ENCODE assay signal across 1 cellular context in the genomic region with DNA sequence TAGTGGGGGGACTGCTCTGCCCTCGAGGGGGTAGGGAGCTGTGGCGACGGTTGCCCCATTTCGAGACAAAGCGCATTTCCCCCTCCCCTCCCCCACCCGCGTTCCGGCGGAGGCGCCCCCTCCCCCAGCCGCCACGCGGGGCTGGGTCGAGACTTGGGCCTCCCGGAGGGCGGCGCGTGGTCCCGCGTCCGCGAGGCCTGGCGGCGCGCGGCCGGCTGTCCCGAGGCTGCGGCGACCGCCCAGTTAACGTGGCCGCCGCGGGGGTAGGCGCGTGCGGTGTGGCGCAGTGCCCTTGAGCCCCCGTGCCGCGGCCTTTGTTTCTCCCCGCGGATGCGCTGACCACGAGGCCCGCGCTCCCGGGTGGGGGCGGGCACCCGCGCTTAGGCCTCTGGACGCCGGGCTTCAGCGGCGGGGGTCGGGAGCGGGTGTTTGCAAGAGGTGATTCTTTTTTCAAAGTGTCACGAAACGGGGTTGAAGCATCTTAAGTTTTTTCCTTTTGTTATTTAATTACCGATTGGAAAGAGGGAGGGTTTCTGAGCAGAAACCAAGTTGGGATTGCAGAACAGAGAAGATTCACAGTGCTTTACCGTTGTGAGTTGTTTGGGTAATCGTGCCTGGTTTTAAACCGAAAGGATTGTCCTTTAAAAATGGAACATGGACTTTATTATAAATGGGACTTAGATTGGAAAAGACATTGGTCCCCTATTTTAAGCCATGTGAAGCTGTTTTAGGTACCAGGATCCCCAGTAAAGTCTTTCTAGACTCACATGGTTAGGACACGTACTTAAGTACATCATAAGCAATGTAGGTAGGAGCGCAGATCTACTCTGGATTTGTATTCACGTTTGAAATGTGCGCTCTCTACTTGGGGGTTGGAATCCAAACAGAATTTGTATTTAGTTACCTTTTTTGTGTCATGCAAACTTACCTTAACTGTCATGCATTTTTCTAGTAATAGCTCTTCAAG.
TF ChIP-seq lines count a peak whose summit lies in the region.

No MANE protein-coding gene starts in this region.

TF ChIP-seq in HCT116, 20 proteins besides CTCF, POLR2A, EP300 and RAD21 (continued from another document):
- TF ChIP-seq SIN3A (IDR thresholded peaks at IDR 0.05; ENCODE audit: low read depth), result no peak; the same call in 1 of the 2 replicates
- TF ChIP-seq, protein P1, sequence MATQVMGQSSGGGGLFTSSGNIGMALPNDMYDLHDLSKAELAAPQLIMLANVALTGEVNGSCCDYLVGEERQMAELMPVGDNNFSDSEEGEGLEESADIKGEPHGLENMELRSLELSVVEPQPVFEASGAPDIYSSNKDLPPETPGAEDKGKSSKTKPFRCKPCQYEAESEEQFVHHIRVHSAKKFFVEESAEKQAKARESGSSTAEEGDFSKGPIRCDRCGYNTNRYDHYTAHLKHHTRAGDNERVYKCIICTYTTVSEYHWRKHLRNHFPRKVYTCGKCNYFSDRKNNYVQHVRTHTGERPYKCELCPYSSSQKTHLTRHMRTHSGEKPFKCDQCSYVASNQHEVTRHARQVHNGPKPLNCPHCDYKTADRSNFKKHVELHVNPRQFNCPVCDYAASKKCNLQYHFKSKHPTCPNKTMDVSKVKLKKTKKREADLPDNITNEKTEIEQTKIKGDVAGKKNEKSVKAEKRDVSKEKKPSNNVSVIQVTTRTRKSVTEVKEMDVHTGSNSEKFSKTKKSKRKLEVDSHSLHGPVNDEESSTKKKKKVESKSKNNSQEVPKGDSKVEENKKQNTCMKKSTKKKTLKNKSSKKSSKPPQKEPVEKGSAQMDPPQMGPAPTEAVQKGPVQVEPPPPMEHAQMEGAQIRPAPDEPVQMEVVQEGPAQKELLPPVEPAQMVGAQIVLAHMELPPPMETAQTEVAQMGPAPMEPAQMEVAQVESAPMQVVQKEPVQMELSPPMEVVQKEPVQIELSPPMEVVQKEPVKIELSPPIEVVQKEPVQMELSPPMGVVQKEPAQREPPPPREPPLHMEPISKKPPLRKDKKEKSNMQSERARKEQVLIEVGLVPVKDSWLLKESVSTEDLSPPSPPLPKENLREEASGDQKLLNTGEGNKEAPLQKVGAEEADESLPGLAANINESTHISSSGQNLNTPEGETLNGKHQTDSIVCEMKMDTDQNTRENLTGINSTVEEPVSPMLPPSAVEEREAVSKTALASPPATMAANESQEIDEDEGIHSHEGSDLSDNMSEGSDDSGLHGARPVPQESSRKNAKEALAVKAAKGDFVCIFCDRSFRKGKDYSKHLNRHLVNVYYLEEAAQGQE (IDR thresholded peaks at IDR 0.05; ENCODE audit: low read depth), result no peak
- TF ChIP-seq ZFX (IDR thresholded peaks at IDR 0.05), result peak; percentile 92
- no peak for TF ChIP-seq CBX3 (IDR thresholded peaks at IDR 0.05; ENCODE audit: low read depth)
- no peak for TF ChIP-seq YY1 (IDR thresholded peaks at IDR 0.05; ENCODE audit: extremely low read depth, insufficient replicate concordance, low read depth, low read length)
- TF ChIP-seq EZH2phosphoT487 (IDR thresholded peaks at IDR 0.05; ENCODE audit: borderline replicate concordance), result no peak
- no peak for TF ChIP-seq SRF (IDR thresholded peaks at IDR 0.05; ENCODE audit: low read depth)
- TF ChIP-seq JUND (IDR thresholded peaks at IDR 0.05), result no peak
- 0 out of 2 replicates have a peak, but pooled peaks have one; percentile 12 for TF ChIP-seq SP1 (IDR thresholded peaks at IDR 0.05; ENCODE audit: low read depth)
- no peak for TF ChIP-seq CEBPB (IDR thresholded peaks at IDR 0.05; ENCODE audit: low read depth)
- peak; percentile 57 for TF ChIP-seq TCF7L2 (IDR thresholded peaks at IDR 0.05; ENCODE audit: borderline replicate concordance, extremely low read depth, insufficient read depth, insufficient read length)
- TF ChIP-seq MAX (IDR thresholded peaks at IDR 0.05), result peak; percentile 70
